In genomic region chr1:76074321-76075187, GRCh38 we compare ENCODE assay signal across 9 cellular contexts. TPM values are rescaled to one million over a fixed set of nuclear protein-coding genes. Genes with fewer than 3 reads are reported as not detected.
DNase-seq lines count a peak whose midpoint lies in the region; ATAC-seq, FAIRE-seq and TF ChIP-seq lines count a peak whose summit lies in the region.
"Had no signal": no experiment of that assay in that cellular context is flagged by ENCODE, and none has a peak within 500 bp of the region (broad histone marks: within the 10 kb centered on the region; RNA-seq: fewer than 3 reads in every experiment).

TSS of gene ST6GALNAC3 (plus strand) at chr1:76074746.

- CTCF ChIA-PET in A549 (lab: Yijun Ruan, JAX), result no interaction called here

- H3K9me3 ChIP-seq in A549, result no peaks in the 10 kb centered on the region

- peak; percentile 32 to 44 for DNase-seq in A549 (ENCODE audit: low read depth in 1 of 2, low spot score in 1 of 2)
- peak; percentile 87 for DNase-seq in NCI-H69 (lab: John Stamatoyannopoulos, UW)
- DNase-seq in activated T-cell treated with anti-CD3 and anti-CD28 coated beads, Interleukin-2, amount 50 U/mL, for 1 hour, result peak; percentile 84
- peak; percentile 78 to 86 for DNase-seq in erythroblast (lab: John Stamatoyannopoulos, UW)
- peak; percentile 78 for DNase-seq in mucosa of gallbladder (ENCODE audit: low spot score)
- peak; percentile 26 to 59 for DNase-seq in stimulated activated CD8-positive, alpha-beta memory T cell treated with anti-CD3 and anti-CD28 coated beads, Interleukin-4, amount 100 ng/mL, for 1 hour (ENCODE audit: low read depth in 2 of 2, low spot score in 1 of 2)

- no peak for TF ChIP-seq CTCF in A549 (IDR thresholded peaks at IDR 0.05)

- peak; percentile 36 for TF ChIP-seq POLR2A in A549 (IDR thresholded peaks at IDR 0.05; ENCODE audit: low read length)
- no peak for TF ChIP-seq POLR2A in erythroblast (IDR thresholded peaks at IDR 0.05; ENCODE audit: low read length)

- peaks cover 16% of the 10 kb centered on the region; the same call in 2 of the 3 replicates for H3K4me1 ChIP-seq in A549

- no peak for FAIRE-seq in A549 (lab: Jason Lieb, UNC)
- FAIRE-seq: G401.6 had no signal

- TF ChIP-seq RAD21 in A549 (conservative IDR thresholded peaks at IDR 0.05 in 1 of 2, IDR thresholded peaks at IDR 0.05 in 1 of 2), result no peak

- TF ChIP-seq EP300 in A549 (IDR thresholded peaks at IDR 0.05), result no peak

- peak within 1 kb of the TSS; percentile 63 to 82; a peak in 5 of 6 replicates for H3K27ac ChIP-seq in A549

- WGBS in A549 (ENCODE audit: missing lambda C conversion rate), result 6% methylated on average over 33 of the region's 59 CpGs

- H3K4me3 ChIP-seq in A549, result peak within 1 kb of the TSS; percentile 62

- ATAC-seq in A549 (peak; percentile 90 to 96), GM18868 (IDR thresholded peaks at IDR 0.05; ENCODE audit: unreplicated experiment) (peak; percentile 83), HG03095 (IDR thresholded peaks at IDR 0.05; ENCODE audit: unreplicated experiment) (peak; percentile 73)

- peak within 1 kb of the TSS; percentile 83 for H3K4me2 ChIP-seq in A549

- POLR2A ChIA-PET in A549 (lab: Yijun Ruan, JAX), result no interaction called here

TF ChIP-seq in A549, 52 proteins besides CTCF, POLR2A, EP300 and RAD21:
- TF ChIP-seq JUNB (IDR thresholded peaks at IDR 0.05), result no peak
- TF ChIP-seq HOXA7 (CRISPR knock-in tag; IDR thresholded peaks at IDR 0.05), result no peak
- TF ChIP-seq, protein P1, sequence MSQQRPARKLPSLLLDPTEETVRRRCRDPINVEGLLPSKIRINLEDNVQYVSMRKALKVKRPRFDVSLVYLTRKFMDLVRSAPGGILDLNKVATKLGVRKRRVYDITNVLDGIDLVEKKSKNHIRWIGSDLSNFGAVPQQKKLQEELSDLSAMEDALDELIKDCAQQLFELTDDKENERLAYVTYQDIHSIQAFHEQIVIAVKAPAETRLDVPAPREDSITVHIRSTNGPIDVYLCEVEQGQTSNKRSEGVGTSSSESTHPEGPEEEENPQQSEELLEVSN (IDR thresholded peaks at IDR 0.05; ENCODE audit: borderline replicate concordance, low read depth), result no peak
- TF ChIP-seq ZFP36 (IDR thresholded peaks at IDR 0.05; ENCODE audit: borderline replicate concordance, partially characterized antibody), result no peak
- no peak for TF ChIP-seq TP53 (CRISPR knock-in tag; IDR thresholded peaks at IDR 0.05)
- no peak for TF ChIP-seq GATA3 (IDR thresholded peaks at IDR 0.05; ENCODE audit: borderline replicate concordance)
- TF ChIP-seq EHMT2 (IDR thresholded peaks at IDR 0.05; ENCODE audit: low read depth), result no peak
- no peak for TF ChIP-seq KDM5A (IDR thresholded peaks at IDR 0.05)
- TF ChIP-seq MAZ (IDR thresholded peaks at IDR 0.05; ENCODE audit: borderline replicate concordance, low read depth, low read length), result no peak
- TF ChIP-seq, protein P2, sequence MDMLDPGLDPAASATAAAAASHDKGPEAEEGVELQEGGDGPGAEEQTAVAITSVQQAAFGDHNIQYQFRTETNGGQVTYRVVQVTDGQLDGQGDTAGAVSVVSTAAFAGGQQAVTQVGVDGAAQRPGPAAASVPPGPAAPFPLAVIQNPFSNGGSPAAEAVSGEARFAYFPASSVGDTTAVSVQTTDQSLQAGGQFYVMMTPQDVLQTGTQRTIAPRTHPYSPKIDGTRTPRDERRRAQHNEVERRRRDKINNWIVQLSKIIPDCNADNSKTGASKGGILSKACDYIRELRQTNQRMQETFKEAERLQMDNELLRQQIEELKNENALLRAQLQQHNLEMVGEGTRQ (IDR thresholded peaks at IDR 0.05), result peak; percentile 41
- peak; percentile 37; the same call in 1 of the 2 replicates for TF ChIP-seq BHLHE40 (IDR thresholded peaks at IDR 0.05; ENCODE audit: low read depth, low read length)
- peak in 1 of 2 experiments; percentile 26; a peak in 1 of 5 replicates for TF ChIP-seq JUN (IDR thresholded peaks at IDR 0.05)
- no peak for TF ChIP-seq CEBPB (IDR thresholded peaks at IDR 0.05)
- TF ChIP-seq MAFK (IDR thresholded peaks at IDR 0.05; ENCODE audit: partially characterized antibody), result no peak

RNA-seq across cellular contexts. Expression of gene ST6GALNAC3, which starts in this region (rescaled TPM):
- polyA plus RNA-seq in A549 (2011; rRNA removed), result 1.2 and 1.7 TPM in 2 replicates
- 0.16 and 0.19 TPM in 2 replicates for polyA plus RNA-seq in A549 (2012; cell fraction: cytosol; rRNA removed)
- polyA plus RNA-seq in A549 (2012; cell fraction: nucleus; rRNA removed), result 0.04 and 0.07 TPM in 2 replicates
- polyA plus RNA-seq in A549 (2017; fragmentation: RNase III; extraction: RNeasy Plus Mini Kit Qiagen cat#74134 plus additional on column Dnase treatment), result 0.92 to 1.5 TPM (median 1.1 TPM) in 3 replicates
- 1.8 and 2.2 TPM in 2 replicates for polyA minus RNA-seq in A549 (2011; rRNA and poly(A)+ RNA removed)
- total RNA-seq in mucosa of gallbladder, result 5.9 TPM

Comparison
In these comparisons a context has a peak if more than half of its experiments do, and no peak if none do; other contexts are left out.
1. Peak in every context shown above with its lines: DNase-seq, ATAC-seq, H3K4me3 ChIP-seq and H3K27ac ChIP-seq.